22 cellular contexts compared by ENCODE assay signal in genomic region chr12:1197264-1198018, GRCh38.
DNase-seq lines count a peak whose midpoint lies in the region; ATAC-seq, FAIRE-seq and TF ChIP-seq lines count a peak whose summit lies in the region.
"Had no signal": no experiment of that assay in that cellular context is flagged by ENCODE, and none has a peak within 500 bp of the region (broad histone marks: within the 10 kb centered on the region; RNA-seq: fewer than 3 reads in every experiment).

No MANE protein-coding gene starts in this region.

- no peak overlapping the region for H3K4me3 Mint-ChIP-seq in HFFc6
- H3K4me3 Mint-ChIP-seq in CD14-positive monocyte: no peak overlapping the region
- H3K4me3 Mint-ChIP-seq: activated CD4-positive, alpha-beta T cell treated with anti-CD3 and anti-CD28 coated beads, Interleukin-2, amount 10 ng/mL, durations not matched to agents 7 days and 5 days; activated naive CD4-positive, alpha-beta T cell treated with anti-CD3 and anti-CD28 coated beads for 36 hours; CD4-positive, alpha-beta memory T cell had no signal

- FAIRE-seq in small intestine (lab: Jason Lieb, UNC): no peak
- FAIRE-seq: kidney had no signal

- H3K36me3 ChIP-seq in small intestine (ENCODE audit: control insufficient read depth in 2 of 2, insufficient read depth in 2 of 2, low read length in 2 of 2): peaks cover 0 to 2% of the 10 kb centered on the region in 2 donors
- H3K36me3 ChIP-seq: transverse colon had no signal

- no peak for ATAC-seq in GM19397 (IDR thresholded peaks at IDR 0.05; ENCODE audit: unreplicated experiment)
- ATAC-seq: body of pancreas, mucosa of descending colon, Panc1 had no signal

- intact Hi-C loops in CD14-positive monocyte (cut with micrococcal nuclease): no loop called here

- peaks cover 1% of the 10 kb centered on the region; the same call in 1 of the 2 replicates for H3K27me3 Mint-ChIP-seq in HFFc6 (ENCODE audit: insufficient read depth)
- H3K27me3 Mint-ChIP-seq in CD14-positive monocyte (ENCODE audit: low read depth in 3 of 3): no peaks in the 10 kb centered on the region
- H3K27me3 Mint-ChIP-seq: activated CD4-positive, alpha-beta T cell treated with anti-CD3 and anti-CD28 coated beads, Interleukin-2, amount 10 ng/mL, durations not matched to agents 7 days and 5 days; CD4-positive, alpha-beta memory T cell had no signal

- TF ChIP-seq CTCF in HFFc6 (IDR thresholded peaks at IDR 0.05) (no peak), CD14-positive monocyte (IDR thresholded peaks at IDR 0.05) (no peak)

- 97 to 99% (median 99%) methylated on average over 3 of the region's 3 CpGs for WGBS in small intestine, 3 donors

- no peaks in the 10 kb centered on the region for H3K27me3 ChIP-seq in small intestine (ENCODE audit: control insufficient read depth in 2 of 2, insufficient read depth in 2 of 2, low read length in 2 of 2)
- H3K27me3 ChIP-seq: body of pancreas, esophagus squamous epithelium, transverse colon had no signal

- H3K27ac Mint-ChIP-seq in HFFc6 (peak overlapping the region; percentile 65), CD14-positive monocyte (peak overlapping the region in 1 of 7 donors; percentile 41)
- H3K27ac Mint-ChIP-seq: activated CD4-positive, alpha-beta T cell treated with anti-CD3 and anti-CD28 coated beads, Interleukin-2, amount 10 ng/mL, durations not matched to agents 7 days and 5 days; activated naive CD4-positive, alpha-beta T cell treated with anti-CD3 and anti-CD28 coated beads for 36 hours had no signal

- H3K27ac ChIP-seq in small intestine (ENCODE audit: low read depth in 1 of 2, low read length in 1 of 2): no peak overlapping the region
- H3K27ac ChIP-seq: body of pancreas, esophagus squamous epithelium, transverse colon had no signal

- H3K36me3 Mint-ChIP-seq in HFFc6 (ENCODE audit: low read depth): peaks cover 8% of the 10 kb centered on the region; the same call in 1 of the 2 replicates
- peaks cover 52 to 55% of the 10 kb centered on the region in 2 donors for H3K36me3 Mint-ChIP-seq in CD14-positive monocyte

- H3K9me3 Mint-ChIP-seq in HFFc6 (peaks cover 7% of the 10 kb centered on the region; the same call in 1 of the 2 replicates), CD14-positive monocyte (peaks cover 9 to 22% (median 18%) of the 10 kb centered on the region in 7 donors)

- H3K4me1 ChIP-seq in small intestine (ENCODE audit: control insufficient read depth in 2 of 2, insufficient read depth in 1 of 2, low read depth in 1 of 2, low read length in 1 of 2): no peaks in the 10 kb centered on the region

- peaks cover 32% of the 10 kb centered on the region for H3K4me1 Mint-ChIP-seq in HFFc6 (ENCODE audit: low read depth)
- H3K4me1 Mint-ChIP-seq in CD14-positive monocyte: peaks cover 2% of the 10 kb centered on the region

- H3K9me3 ChIP-seq in small intestine (ENCODE audit: control insufficient read depth, low read depth): peaks cover 1% of the 10 kb centered on the region
- H3K9me3 ChIP-seq: body of pancreas, transverse colon had no signal

- DNase-seq in A172 (ENCODE audit: low spot score): peak; percentile 4
- DNase-seq in HFFc6: peak; percentile 39
- DNase-seq in amniotic epithelial cell (ENCODE audit: low read depth): peak; percentile 68
- DNase-seq in islet precursor cell: peak; percentile 89
- DNase-seq in CD14-positive monocyte (ENCODE audit: low spot score): no peak
- DNase-seq in pons (ENCODE audit: low spot score): no peak
- DNase-seq in small intestine: no peak
- DNase-seq: activated CD4-positive, alpha-beta T cell treated with anti-CD3 and anti-CD28 coated beads, Interleukin-2, amount 10 ng/mL, durations not matched to agents 7 days and 5 days; activated naive CD4-positive, alpha-beta T cell treated with anti-CD3 and anti-CD28 coated beads for 36 hours; body of pancreas; CD4-positive, alpha-beta memory T cell; esophagus squamous epithelium; KG1; kidney; mucosa of descending colon; NCI-H1105 treated with DMSO at 0.1 percent for 48 hours; NCI-H69; stimulated activated naive CD4-positive, alpha-beta T cell treated with Interleukin-2 at 50 U/mL for 16 hours; SW 1271; transverse colon had no signal

- no peak overlapping the region for H3K4me3 ChIP-seq in small intestine (ENCODE audit: low read depth in 1 of 2, low read length in 2 of 2)
- H3K4me3 ChIP-seq: body of pancreas, esophagus squamous epithelium, mucosa of descending colon, transverse colon had no signal

Comparison
In these comparisons a context has a peak if more than half of its experiments do, and no peak if none do; other contexts are left out.
1. DNase-seq: peak in A172 (single experiment), HFFc6 (single experiment), amniotic epithelial cell (single experiment) and islet precursor cell (single experiment); none in CD14-positive monocyte (single experiment), pons (single experiment) and small intestine (single experiment).